In genomic region chr10:84178387-84178697, GRCh38 we compare ENCODE assay signal across 7 cellular contexts. TPM values are rescaled to one million over a fixed set of nuclear protein-coding genes. Genes with fewer than 3 reads are reported as not detected.
"Had no signal": no experiment of that assay in that cellular context is flagged by ENCODE, and none has a peak within 500 bp of the region (broad histone marks: within the 10 kb centered on the region; RNA-seq: fewer than 3 reads in every experiment).

No MANE protein-coding gene starts in this region.

- H3K27me3 ChIP-seq: right atrium auricular region had no signal

- H3K36me3 ChIP-seq: right atrium auricular region had no signal

- H3K4me2 ChIP-seq: smooth muscle cell had no signal

- H3K9me3 ChIP-seq: mucosa of descending colon, right atrium auricular region had no signal

- H3K4me1 ChIP-seq: right atrium auricular region had no signal

- DNase-seq: cortex of kidney, hippocampal formation, mucosa of descending colon, T-helper 9 cell, trophoblast cell had no signal

- H3K27ac ChIP-seq: right atrium auricular region had no signal

- H3K4me3 ChIP-seq: mucosa of descending colon, right atrium auricular region, smooth muscle cell had no signal

RNA-seq across cellular contexts. Expression of gene LRIT2, which starts 47.0 kb away (rescaled TPM):
- polyA plus RNA-seq: smooth muscle cell had no signal
